20 cellular contexts compared by ENCODE assay signal in the genomic region with DNA sequence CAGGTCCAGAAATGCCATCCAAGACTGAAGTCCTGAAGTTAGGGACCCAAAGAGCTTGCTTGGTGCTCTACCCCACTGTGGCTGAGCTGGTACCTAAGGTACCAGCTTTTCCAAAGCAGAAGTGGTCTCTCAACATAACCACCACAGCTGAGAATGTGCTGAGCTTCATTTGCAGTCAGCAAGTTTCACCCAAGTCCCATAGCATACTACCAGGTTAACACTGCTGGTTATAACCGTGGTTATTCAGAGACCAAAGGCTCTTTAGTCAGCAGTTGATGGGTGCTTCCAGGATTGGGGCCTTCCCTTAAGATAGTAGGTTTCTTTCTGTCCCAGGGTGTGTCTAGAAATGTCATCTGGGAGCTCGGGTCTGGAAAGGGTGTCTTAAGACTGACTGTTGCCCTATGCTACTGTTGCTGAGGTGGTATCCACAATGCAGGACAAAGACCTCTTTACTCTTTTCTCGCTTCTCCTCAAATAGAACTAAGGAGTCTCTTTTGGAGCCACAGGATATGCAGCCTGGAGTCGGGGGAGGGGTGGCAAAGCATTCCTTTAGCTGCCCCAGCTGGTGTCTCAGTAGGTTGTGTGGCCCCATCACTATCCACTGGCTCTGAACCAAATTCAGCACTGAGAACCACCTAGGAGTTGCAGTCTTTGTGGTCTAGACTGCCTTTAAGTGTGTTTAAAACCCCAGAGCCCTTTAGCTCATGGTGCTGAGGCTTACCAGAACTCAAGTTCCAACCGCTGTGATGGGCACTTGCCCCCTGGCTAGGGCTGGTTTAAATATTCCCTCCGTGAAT.
"Had no signal": no experiment of that assay in that cellular context is flagged by ENCODE, and none has a peak within 500 bp of the region (broad histone marks: within the 10 kb centered on the region; RNA-seq: fewer than 3 reads in every experiment).

No MANE protein-coding gene starts in this region.

- H3K4me3 Mint-ChIP-seq: dendritic cell treated with granulocyte-macrophage colony-stimulating factor and Interleukin-4, amounts not matched to agents 40 ng/mL and 50 ng/mL, for 4 days; nephron; stimulated activated naive B cell treated with anti-CD40 and anti-IgM and Interleukin-4, amounts not matched to agents 10 μg/mL and 1 μg/mL and 100 μg/mL, for 72 hours had no signal

- H3K27ac ChIP-seq: hepatocyte, parathyroid adenoma, psoas muscle, right lobe of liver, stomach, thoracic aorta, transverse colon had no signal

- H3K9me3 Mint-ChIP-seq: nephron had no signal

- ATAC-seq: left lobe of liver; psoas muscle; right lobe of liver; stimulated activated naive B cell treated with anti-CD40 and anti-IgM and Interleukin-4, amounts not matched to agents 10 μg/mL and 1 μg/mL and 100 μg/mL, for 72 hours had no signal

- H3K9ac ChIP-seq: parathyroid adenoma had no signal

- H3K27me3 Mint-ChIP-seq: dendritic cell treated with granulocyte-macrophage colony-stimulating factor and Interleukin-4, amounts not matched to agents 40 ng/mL and 50 ng/mL, for 4 days; naive B cell; stimulated activated naive B cell treated with anti-CD40 and anti-IgM and Interleukin-4, amounts not matched to agents 10 μg/mL and 1 μg/mL and 100 μg/mL, for 72 hours had no signal

- H3K27me3 ChIP-seq: hepatocyte, right lobe of liver, stomach, transverse colon had no signal

- H3K36me3 ChIP-seq: right lobe of liver, stomach, thoracic aorta, transverse colon had no signal

- H2AFZ ChIP-seq: hepatocyte, parathyroid adenoma had no signal

- DNase-seq: foreskin melanocyte; head of caudate nucleus; islet precursor cell; midbrain; naive B cell; psoas muscle; retina; right lobe of liver; stimulated activated CD4-positive, alpha-beta T cell treated with anti-CD3 and anti-CD28 coated beads, Interleukin-2, amount 100 ng/mL, for 24 hours; stimulated activated CD4-positive, alpha-beta T cell treated with anti-CD3 and anti-CD28 coated beads, Interleukin-4, amount 100 ng/mL, for 4 hours; stimulated activated naive B cell treated with anti-CD40 and anti-IgM and Interleukin-4, amounts not matched to agents 10 μg/mL and 1 μg/mL and 100 μg/mL, for 72 hours; stomach; substantia nigra; transverse colon had no signal

- H3K4me1 Mint-ChIP-seq: naive B cell; nephron; stimulated activated naive B cell treated with anti-CD40 and anti-IgM and Interleukin-4, amounts not matched to agents 10 μg/mL and 1 μg/mL and 100 μg/mL, for 72 hours had no signal

- H3K4me1 ChIP-seq: parathyroid adenoma, psoas muscle, right lobe of liver, stomach, transverse colon had no signal

- H3K79me2 ChIP-seq: hepatocyte, parathyroid adenoma had no signal

- H3K36me3 Mint-ChIP-seq: naive B cell; stimulated activated naive B cell treated with anti-CD40 and anti-IgM and Interleukin-4, amounts not matched to agents 10 μg/mL and 1 μg/mL and 100 μg/mL, for 72 hours had no signal

- H3K4me2 ChIP-seq: hepatocyte had no signal

- H3K4me3 ChIP-seq: hepatocyte, psoas muscle, right lobe of liver, stomach, thoracic aorta, transverse colon had no signal

- H3K27ac Mint-ChIP-seq: dendritic cell treated with granulocyte-macrophage colony-stimulating factor and Interleukin-4, amounts not matched to agents 40 ng/mL and 50 ng/mL, for 4 days; naive B cell; nephron; stimulated activated naive B cell treated with anti-CD40 and anti-IgM and Interleukin-4, amounts not matched to agents 10 μg/mL and 1 μg/mL and 100 μg/mL, for 72 hours had no signal

- H3K9me3 ChIP-seq: psoas muscle, right lobe of liver, stomach, thoracic aorta, transverse colon had no signal
